13 cellular contexts compared by ENCODE assay signal in genomic region chr1:113219377-113219776, GRCh38.
A peak's percentile ranks its signal among the peaks of the same experiment; 100 is the strongest.
DNase-seq lines count a peak whose midpoint lies in the region; ATAC-seq and TF ChIP-seq lines count a peak whose summit lies in the region.
"Had no signal": no experiment of that assay in that cellular context is flagged by ENCODE, and none has a peak within 500 bp of the region (broad histone marks: within the 10 kb centered on the region; RNA-seq: fewer than 3 reads in every experiment).

No MANE protein-coding gene starts in this region.

- no peaks in the 10 kb centered on the region for H3K9me3 ChIP-seq in PC-9 (ENCODE audit: insufficient read depth, low read depth)
- H3K9me3 ChIP-seq in gastrocnemius medialis: no peaks in the 10 kb centered on the region

- in situ Hi-C loops in gastrocnemius medialis (cut with MboI; ENCODE audit: low sequenced_read_pairs in 4 of 4): no loop called here

- CTCF ChIA-PET in PC-9 (lab: Charles Lee): no interaction called here

- H3K27ac ChIP-seq in PC-9 (no peak overlapping the region), gastrocnemius medialis (no peak overlapping the region)

- no peaks in the 10 kb centered on the region for H3F3A ChIP-seq in PC-9 (ENCODE audit: insufficient read depth, low read depth)

- ATAC-seq in gastrocnemius medialis (no peak), GM21447 (IDR thresholded peaks at IDR 0.05; ENCODE audit: unreplicated experiment) (no peak)
- ATAC-seq: activated CD8-positive, alpha-beta memory T cell treated with anti-CD3 and anti-CD28 coated beads, Interleukin-2, amount 10 ng/mL, durations not matched to agents 7 days and 5 days; left colon had no signal

- no peaks in the 10 kb centered on the region for H4K20me1 ChIP-seq in PC-9 (ENCODE audit: insufficient read depth)

- no peak overlapping the region for H3K4me3 ChIP-seq in GM06990 (replicated peaks; ENCODE audit: low read depth, low read length)
- H3K4me3 ChIP-seq in PC-9: no peak overlapping the region
- H3K4me3 ChIP-seq in fibroblast of pulmonary artery (replicated peaks; ENCODE audit: low read depth, low read length): no peak overlapping the region
- H3K4me3 ChIP-seq in gastrocnemius medialis: no peak overlapping the region

- TF ChIP-seq CTCF in GM06990 (IDR thresholded peaks at IDR 0.05; ENCODE audit: insufficient read depth, low read length, poor library complexity, severe bottlenecking) (peak; percentile 49), PC-9 (conservative IDR thresholded peaks at IDR 0.05) (0 out of 2 replicates have a peak, but pooled peaks have one; percentile 37), fibroblast of pulmonary artery (IDR thresholded peaks at IDR 0.05; ENCODE audit: low read length, missing control alignments) (peak; percentile 33), gastrocnemius medialis (IDR thresholded peaks at IDR 0.05 in 4 of 5, conservative IDR thresholded peaks at IDR 0.05 in 1 of 5) (no peak)

- POLR2A ChIA-PET in PC-9 (lab: Charles Lee; ENCODE audit: unreplicated experiment): no interaction called here

- no peak overlapping the region for H2AFZ ChIP-seq in PC-9

- intact Hi-C loops in PC-9 (cut with micrococcal nuclease; ENCODE audit: unreplicated experiment): no loop called here
- intact Hi-C loops in gastrocnemius medialis (cut with DNase I; ENCODE audit: low total_unique reads): no loop called here

- H3K79me2 ChIP-seq in PC-9 (ENCODE audit: low read depth): no peaks in the 10 kb centered on the region

- H3K36me3 ChIP-seq in GM06990 (ENCODE audit: control insufficient read depth, insufficient read depth, low read length) (no peaks in the 10 kb centered on the region), PC-9 (ENCODE audit: low read depth) (no peaks in the 10 kb centered on the region), gastrocnemius medialis (no peaks in the 10 kb centered on the region)

- H3K4me2 ChIP-seq in PC-9: no peak overlapping the region

- peak; percentile 20 for DNase-seq in 8988T
- DNase-seq in GM06990 (ENCODE audit: extremely low read depth, insufficient read length): no peak
- no peak for DNase-seq in PC-9
- DNase-seq in fibroblast of pulmonary artery (ENCODE audit: low read depth): no peak
- DNase-seq in NCI-H1092 (lab: John Stamatoyannopoulos, UW): no peak
- DNase-seq in gastrocnemius medialis: no peak
- DNase-seq in COR-L47 (lab: John Stamatoyannopoulos, UW): no peak
- DNase-seq: activated CD8-positive, alpha-beta memory T cell treated with anti-CD3 and anti-CD28 coated beads, Interleukin-2, amount 10 ng/mL, durations not matched to agents 7 days and 5 days; CD4-positive, alpha-beta memory T cell; KBM-7; left colon; NCI-H2171 had no signal

- H3K27me3 ChIP-seq in GM06990 (replicated peaks; ENCODE audit: control insufficient read depth, insufficient read depth, low read length) (no peaks in the 10 kb centered on the region), PC-9 (ENCODE audit: insufficient read depth, low read depth) (no peaks in the 10 kb centered on the region), gastrocnemius medialis (no peaks in the 10 kb centered on the region)

- H3K9me2 ChIP-seq in PC-9 (ENCODE audit: insufficient read depth): no peaks in the 10 kb centered on the region

- no peaks in the 10 kb centered on the region for H3K4me1 ChIP-seq in PC-9 (replicated peaks; ENCODE audit: insufficient read depth)
- no peaks in the 10 kb centered on the region for H3K4me1 ChIP-seq in gastrocnemius medialis

- TF ChIP-seq POLR2A in gastrocnemius medialis (IDR thresholded peaks at IDR 0.05): no peak

- BruUV-seq in PC-9 (replicated peaks; lab: Mats Ljungman, UMichigan): no TSS peak

Comparison
In these comparisons a context has a peak if more than half of its experiments do, and no peak if none do; other contexts are left out.
1. CTCF ChIP-seq: peak in GM06990 (single experiment), PC-9 (single experiment) and fibroblast of pulmonary artery (single experiment); none in gastrocnemius medialis (0 of 5).